In the genomic region with DNA sequence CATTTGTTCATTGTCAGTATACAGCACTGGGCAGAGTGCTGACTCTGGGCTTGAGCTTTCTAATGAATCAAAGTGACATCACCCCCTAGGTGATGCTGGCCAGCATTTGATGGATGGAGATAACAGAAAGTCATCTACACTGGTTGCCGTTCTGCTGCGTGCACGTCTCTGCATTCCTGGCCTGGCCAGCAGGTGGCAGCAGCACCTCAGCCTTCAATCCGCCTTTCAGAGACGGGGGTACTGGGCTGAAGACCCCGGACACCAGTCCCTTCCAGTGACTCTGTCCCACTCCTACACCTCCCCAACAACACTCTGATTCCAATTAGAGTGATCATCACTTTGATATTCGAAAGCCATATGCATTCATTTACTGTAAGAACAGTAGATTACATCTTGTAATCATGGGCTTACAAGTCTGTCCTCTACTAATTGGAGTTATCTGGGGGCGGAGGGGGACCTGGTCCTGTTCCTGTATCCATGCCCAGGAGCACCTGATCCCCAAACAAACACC, we compare ENCODE assay signal across 9 cellular contexts. TPM values are rescaled to one million over a fixed set of nuclear protein-coding genes. Genes with fewer than 3 reads are reported as not detected.
A peak's percentile ranks its signal among the peaks of the same experiment; 100 is the strongest.
DNase-seq lines count a peak whose midpoint lies in the region; ATAC-seq and TF ChIP-seq lines count a peak whose summit lies in the region.
"Had no signal": no experiment of that assay in that cellular context is flagged by ENCODE, and none has a peak within 500 bp of the region (broad histone marks: within the 10 kb centered on the region; RNA-seq: fewer than 3 reads in every experiment).

No MANE protein-coding gene starts in this region.

- H3K9me3 Mint-ChIP-seq in mesothelial cell of epicardium: no peaks in the 10 kb centered on the region
- H3K9me3 Mint-ChIP-seq in stimulated activated effector memory CD8-positive, alpha-beta T cell treated with anti-CD3 and anti-CD28 coated beads, Interleukin-12 subunit alpha, Interleukin-12 subunit beta, amount 100 ng/mL, for 72 hours: no peaks in the 10 kb centered on the region
- H3K9me3 Mint-ChIP-seq: IgD-negative memory B cell had no signal

- ATAC-seq in GM19035 (IDR thresholded peaks at IDR 0.05; ENCODE audit: unreplicated experiment) (peak; percentile 55), HG03442 (IDR thresholded peaks at IDR 0.05; ENCODE audit: unreplicated experiment) (no peak)
- peak; percentile 85 for ATAC-seq in stimulated activated effector memory CD8-positive, alpha-beta T cell treated with anti-CD3 and anti-CD28 coated beads, Interleukin-12 subunit alpha, Interleukin-12 subunit beta, amount 100 ng/mL, for 72 hours

- H3K27me3 Mint-ChIP-seq in mesothelial cell of epicardium (ENCODE audit: low read depth): peaks cover 2% of the 10 kb centered on the region

- H3K27ac Mint-ChIP-seq in mesothelial cell of epicardium: no peak overlapping the region
- H3K27ac Mint-ChIP-seq in stimulated activated effector memory CD8-positive, alpha-beta T cell treated with anti-CD3 and anti-CD28 coated beads, Interleukin-12 subunit alpha, Interleukin-12 subunit beta, amount 100 ng/mL, for 72 hours: no peak overlapping the region
- H3K27ac Mint-ChIP-seq: IgD-negative memory B cell had no signal

- DNase-seq in CD1c-positive myeloid dendritic cell (ENCODE audit: extremely low spot score): peak; percentile 44
- DNase-seq in NCI-H2171 treated with DMSO at 0.1 percent for 48 hours (lab: John Stamatoyannopoulos, UW): peak; percentile 48
- peak; percentile 40 to 44 for DNase-seq in activated CD4-positive, alpha-beta T cell treated with anti-CD3 and anti-CD28 coated beads, Interleukin-2, amount 50 U/mL, for 4 hours
- DNase-seq in effector CD4-positive, alpha-beta T cell: peak; percentile 47
- DNase-seq in mesothelial cell of epicardium (ENCODE audit: low spot score in 2 of 2, unreplicated experiment in 2 of 2): peak in 1 of 2 experiments; percentile 79
- peak; percentile 49 to 79 for DNase-seq in stimulated activated effector memory CD8-positive, alpha-beta T cell treated with anti-CD3 and anti-CD28 coated beads, Interleukin-12 subunit alpha, Interleukin-12 subunit beta, amount 100 ng/mL, for 72 hours (ENCODE audit: low spot score in 2 of 2)

- peak; percentile 91 for TF ChIP-seq CTCF in mesothelial cell of epicardium (IDR thresholded peaks at IDR 0.05; ENCODE audit: unreplicated experiment)

- H3K4me1 Mint-ChIP-seq in mesothelial cell of epicardium: no peaks in the 10 kb centered on the region
- no peaks in the 10 kb centered on the region for H3K4me1 Mint-ChIP-seq in stimulated activated effector memory CD8-positive, alpha-beta T cell treated with anti-CD3 and anti-CD28 coated beads, Interleukin-12 subunit alpha, Interleukin-12 subunit beta, amount 100 ng/mL, for 72 hours

- H3K4me3 Mint-ChIP-seq in mesothelial cell of epicardium: no peak overlapping the region
- no peak overlapping the region for H3K4me3 Mint-ChIP-seq in stimulated activated effector memory CD8-positive, alpha-beta T cell treated with anti-CD3 and anti-CD28 coated beads, Interleukin-12 subunit alpha, Interleukin-12 subunit beta, amount 100 ng/mL, for 72 hours
- H3K4me3 Mint-ChIP-seq: IgD-negative memory B cell had no signal

- H3K36me3 Mint-ChIP-seq in mesothelial cell of epicardium: no peaks in the 10 kb centered on the region
- H3K36me3 Mint-ChIP-seq in stimulated activated effector memory CD8-positive, alpha-beta T cell treated with anti-CD3 and anti-CD28 coated beads, Interleukin-12 subunit alpha, Interleukin-12 subunit beta, amount 100 ng/mL, for 72 hours: no peaks in the 10 kb centered on the region
- H3K36me3 Mint-ChIP-seq: IgD-negative memory B cell had no signal

RNA-seq across cellular contexts. Expression of a gene that starts 6.0 kb away (rescaled TPM):
- 0.40 TPM in 1 of 3 replicates, not detected in the others for total RNA-seq in mesothelial cell of epicardium

RNA-seq across cellular contexts. Expression of a gene that starts 56.1 kb away (rescaled TPM):
- total RNA-seq in mesothelial cell of epicardium: 68.4 to 71.3 TPM (median 70.3 TPM) in 3 replicates
